ENCODE assay signal across 10 cellular contexts in genomic region chr17:20091161-20092029, GRCh38.
DNase-seq lines count a peak whose midpoint lies in the region; ATAC-seq and TF ChIP-seq lines count a peak whose summit lies in the region.
"Had no signal": no experiment of that assay in that cellular context is flagged by ENCODE, and none has a peak within 500 bp of the region (broad histone marks: within the 10 kb centered on the region; RNA-seq: fewer than 3 reads in every experiment).

No MANE protein-coding gene starts in this region.

- no peaks in the 10 kb centered on the region for H3K36me3 ChIP-seq in GM23338 (ENCODE audit: insufficient read depth)
- H3K36me3 ChIP-seq in right lobe of liver: no peaks in the 10 kb centered on the region
- no peaks in the 10 kb centered on the region for H3K36me3 ChIP-seq in stomach

- H3K4me2 ChIP-seq in GM23338: peak overlapping the region; percentile 61

- DNase-seq in GM23338 (ENCODE audit: low spot score): peak; percentile 32
- DNase-seq in right lobe of liver: no peak
- no peak for DNase-seq in stomach
- DNase-seq in pons (ENCODE audit: low spot score): no peak
- DNase-seq in HFFc6: no peak
- DNase-seq in activated T-cell treated with anti-CD3 and anti-CD28 coated beads, Interleukin-2, amount 50 U/mL, for 24 hours: no peak
- DNase-seq: activated CD4-positive, alpha-beta T cell treated with anti-CD3 and anti-CD28 coated beads, Interleukin-2, amount 10 ng/mL, durations not matched to agents 7 days and 5 days; activated naive CD4-positive, alpha-beta T cell had no signal

- no peaks in the 10 kb centered on the region for H3K79me2 ChIP-seq in GM23338 (replicated peaks; ENCODE audit: insufficient read depth)

- no peak for TF ChIP-seq EP300 in stomach (IDR thresholded peaks at IDR 0.05)

- no peaks in the 10 kb centered on the region for H3K36me3 Mint-ChIP-seq in GM23338 (ENCODE audit: low read depth)
- peaks cover 42% of the 10 kb centered on the region for H3K36me3 Mint-ChIP-seq in dendritic cell treated with granulocyte-macrophage colony-stimulating factor and Interleukin-4, amounts not matched to agents 40 ng/mL and 50 ng/mL, for 4 days (ENCODE audit: low read depth)
- no peaks in the 10 kb centered on the region for H3K36me3 Mint-ChIP-seq in HFFc6 (ENCODE audit: low read depth)
- no peaks in the 10 kb centered on the region for H3K36me3 Mint-ChIP-seq in activated T-cell treated with anti-CD3 and anti-CD28 coated beads, Interleukin-2, amount 50 U/mL, for 24 hours (ENCODE audit: low read depth)

- H3K27ac ChIP-seq in GM23338 (ENCODE audit: low read depth) (peak overlapping the region; percentile 68; the same call in 1 of the 2 replicates), right lobe of liver (peak overlapping the region in 2 of 3 donors; percentile 30 to 33), stomach (peak overlapping the region; percentile 24 to 73 (median 58))

- H3K4me3 ChIP-seq in GM23338 (no peak overlapping the region), right lobe of liver (no peak overlapping the region), stomach (no peak overlapping the region)

- no peaks in the 10 kb centered on the region for H3K9me3 ChIP-seq in right lobe of liver
- no peaks in the 10 kb centered on the region for H3K9me3 ChIP-seq in stomach

- H3K4me1 ChIP-seq in GM23338 (ENCODE audit: insufficient read depth): peaks cover 43% of the 10 kb centered on the region
- no peaks in the 10 kb centered on the region for H3K4me1 ChIP-seq in right lobe of liver
- peaks cover 0 to 10% (median 3%) of the 10 kb centered on the region in 4 donors for H3K4me1 ChIP-seq in stomach

- no peaks in the 10 kb centered on the region for H3K27me3 ChIP-seq in GM23338 (ENCODE audit: insufficient read depth)
- H3K27me3 ChIP-seq in right lobe of liver: no peaks in the 10 kb centered on the region
- H3K27me3 ChIP-seq in stomach: peaks cover 0 to 10% (median 0%) of the 10 kb centered on the region in 3 donors

- no peak for TF ChIP-seq POLR2A in right lobe of liver (IDR thresholded peaks at IDR 0.05)
- TF ChIP-seq POLR2A in stomach (IDR thresholded peaks at IDR 0.05): no peak

- 57% methylated on average over 14 of the region's 19 CpGs for WGBS in right lobe of liver (ENCODE audit: insufficient coverage, low coverage, low lambda C conversion rate, missing lambda C conversion rate)
- WGBS in stomach, 5 donors: 55 to 65% (median 59%) methylated on average over 19 of the region's 19 CpGs

- no peak for ATAC-seq in GM23338
- peak in 3 of 4 donors; percentile 14 to 38 (median 21) for ATAC-seq in right lobe of liver
- ATAC-seq in HG03354 (IDR thresholded peaks at IDR 0.05; ENCODE audit: poor library complexity, severe bottlenecking, unreplicated experiment): no peak

- H3K9me3 Mint-ChIP-seq in GM23338 (no peaks in the 10 kb centered on the region; the same call in 2 of the 3 replicates), HFFc6 (no peaks in the 10 kb centered on the region)
- no peaks in the 10 kb centered on the region for H3K9me3 Mint-ChIP-seq in dendritic cell treated with granulocyte-macrophage colony-stimulating factor and Interleukin-4, amounts not matched to agents 40 ng/mL and 50 ng/mL, for 4 days
- no peaks in the 10 kb centered on the region for H3K9me3 Mint-ChIP-seq in activated T-cell treated with anti-CD3 and anti-CD28 coated beads, Interleukin-2, amount 50 U/mL, for 24 hours
- H3K9me3 Mint-ChIP-seq: activated CD4-positive, alpha-beta T cell treated with anti-CD3 and anti-CD28 coated beads, Interleukin-2, amount 10 ng/mL, durations not matched to agents 7 days and 5 days had no signal

- intact Hi-C loops in dendritic cell treated with granulocyte-macrophage colony-stimulating factor and Interleukin-4, amounts not matched to agents 40 ng/mL and 50 ng/mL, for 4 days (cut with micrococcal nuclease): no loop called here
- intact Hi-C loops in right lobe of liver (cut with DNase I) (loop anchor here in 1 of 2 donors (10.0 kb wide), 1 partner anchor 87 kb away; the partner anchor contains the start of gene SPECC1), stomach (cut with DNase I; ENCODE audit: low total_unique reads) (no loop called here)

- peaks cover 51% of the 10 kb centered on the region for H3K4me1 Mint-ChIP-seq in GM23338
- peaks cover 45% of the 10 kb centered on the region for H3K4me1 Mint-ChIP-seq in dendritic cell treated with granulocyte-macrophage colony-stimulating factor and Interleukin-4, amounts not matched to agents 40 ng/mL and 50 ng/mL, for 4 days (ENCODE audit: low read depth)
- H3K4me1 Mint-ChIP-seq in HFFc6 (ENCODE audit: low read depth): peaks cover 11% of the 10 kb centered on the region
- peaks cover 2% of the 10 kb centered on the region for H3K4me1 Mint-ChIP-seq in activated T-cell treated with anti-CD3 and anti-CD28 coated beads, Interleukin-2, amount 50 U/mL, for 24 hours (ENCODE audit: low read depth)

- H2AFZ ChIP-seq in GM23338: peak overlapping the region; percentile 87; the same call in 1 of the 2 replicates

- H3K4me3 Mint-ChIP-seq in GM23338 (no peak overlapping the region), HFFc6 (no peak overlapping the region)
- H3K4me3 Mint-ChIP-seq in dendritic cell treated with granulocyte-macrophage colony-stimulating factor and Interleukin-4, amounts not matched to agents 40 ng/mL and 50 ng/mL, for 4 days: no peak overlapping the region
- H3K4me3 Mint-ChIP-seq in activated T-cell treated with anti-CD3 and anti-CD28 coated beads, Interleukin-2, amount 50 U/mL, for 24 hours: no peak overlapping the region
- H3K4me3 Mint-ChIP-seq: activated CD4-positive, alpha-beta T cell treated with anti-CD3 and anti-CD28 coated beads, Interleukin-2, amount 10 ng/mL, durations not matched to agents 7 days and 5 days had no signal

- no peak for TF ChIP-seq CTCF in GM23338 (conservative IDR thresholded peaks at IDR 0.05; ENCODE audit: low read depth in 2 of 2)
- no peak for TF ChIP-seq CTCF in right lobe of liver (IDR thresholded peaks at IDR 0.05)
- TF ChIP-seq CTCF in stomach (IDR thresholded peaks at IDR 0.05): no peak
- TF ChIP-seq CTCF in HFFc6 (IDR thresholded peaks at IDR 0.05): no peak

- no peaks in the 10 kb centered on the region for H3F3A ChIP-seq in GM23338 (replicated peaks; ENCODE audit: low read depth)

- H3K27ac Mint-ChIP-seq in GM23338 (peak overlapping the region; percentile 54), HFFc6 (no peak overlapping the region)
- H3K27ac Mint-ChIP-seq in dendritic cell treated with granulocyte-macrophage colony-stimulating factor and Interleukin-4, amounts not matched to agents 40 ng/mL and 50 ng/mL, for 4 days: peak overlapping the region; percentile 11
- no peak overlapping the region for H3K27ac Mint-ChIP-seq in activated T-cell treated with anti-CD3 and anti-CD28 coated beads, Interleukin-2, amount 50 U/mL, for 24 hours
- H3K27ac Mint-ChIP-seq: activated CD4-positive, alpha-beta T cell treated with anti-CD3 and anti-CD28 coated beads, Interleukin-2, amount 10 ng/mL, durations not matched to agents 7 days and 5 days had no signal

- H3K9me2 ChIP-seq in GM23338 (ENCODE audit: insufficient read depth): no peaks in the 10 kb centered on the region

- peaks cover 10% of the 10 kb centered on the region for H3K27me3 Mint-ChIP-seq in GM23338 (ENCODE audit: insufficient read depth, low read depth, poor library complexity)
- H3K27me3 Mint-ChIP-seq in dendritic cell treated with granulocyte-macrophage colony-stimulating factor and Interleukin-4, amounts not matched to agents 40 ng/mL and 50 ng/mL, for 4 days: no peaks in the 10 kb centered on the region
- peaks cover 35% of the 10 kb centered on the region for H3K27me3 Mint-ChIP-seq in HFFc6 (ENCODE audit: insufficient read depth)
- no peaks in the 10 kb centered on the region for H3K27me3 Mint-ChIP-seq in activated T-cell treated with anti-CD3 and anti-CD28 coated beads, Interleukin-2, amount 50 U/mL, for 24 hours

- no peaks in the 10 kb centered on the region for H4K20me1 ChIP-seq in GM23338 (replicated peaks; ENCODE audit: insufficient read depth)

Comparison
In these comparisons a context has a peak if more than half of its experiments do, and no peak if none do; other contexts are left out.
1. ATAC-seq: peak in right lobe of liver (3 of 4); none in GM23338 (single experiment) and HG03354 (single experiment).
2. H3K27ac Mint-ChIP-seq: peak in GM23338 (single experiment) and dendritic cell treated with granulocyte-macrophage colony-stimulating factor and Interleukin-4, amounts not matched to agents 40 ng/mL and 50 ng/mL, for 4 days (single experiment); none in HFFc6 (single experiment) and activated T-cell treated with anti-CD3 and anti-CD28 coated beads, Interleukin-2, amount 50 U/mL, for 24 hours (single experiment).
3. Peak in every context shown above with its lines, with median percentiles within 50 percentile points of each other: H3K27ac ChIP-seq.